Comparison of ENCODE assay signal across 14 cellular contexts in genomic region chr2:106782658-106783057, GRCh38.
DNase-seq lines count a peak whose midpoint lies in the region; ATAC-seq, FAIRE-seq and TF ChIP-seq lines count a peak whose summit lies in the region.
"Had no signal": no experiment of that assay in that cellular context is flagged by ENCODE, and none has a peak within 500 bp of the region (broad histone marks: within the 10 kb centered on the region; RNA-seq: fewer than 3 reads in every experiment).

No MANE protein-coding gene starts in this region.

- TF ChIP-seq POLR2A in spleen (IDR thresholded peaks at IDR 0.05), result no peak

- H3K4me1 ChIP-seq in left ventricle myocardium inferior (peaks cover 17% of the 10 kb centered on the region), adipocyte (ENCODE audit: control insufficient read depth, insufficient read depth, low read length) (no peaks in the 10 kb centered on the region), spleen (no peaks in the 10 kb centered on the region)

- intact Hi-C loops in Right ventricle myocardium superior (cut with DNase I), result no loop called here
- intact Hi-C loops in left ventricle myocardium inferior (cut with micrococcal nuclease), result no loop called here
- intact Hi-C loops in spleen (cut with DNase I; ENCODE audit: low total_unique reads), result no loop called here

- H3K4me3 ChIP-seq in left ventricle myocardium inferior (no peak overlapping the region), adipocyte (ENCODE audit: low read length) (no peak overlapping the region), spleen (no peak overlapping the region)
- H3K4me3 ChIP-seq: GM12878, GM23338 had no signal

- ATAC-seq in Right ventricle myocardium superior (ENCODE audit: poor library complexity), result peak; percentile 74
- ATAC-seq: GM12878, GM23338 had no signal

- H3K36me3 ChIP-seq in left ventricle myocardium inferior (no peaks in the 10 kb centered on the region), adipocyte (ENCODE audit: control insufficient read depth, insufficient read depth, low read length, severe bottlenecking) (no peaks in the 10 kb centered on the region), spleen (no peaks in the 10 kb centered on the region)

- no peak for FAIRE-seq in HTR-8/SVneo (lab: Jason Lieb, UNC)
- FAIRE-seq: GM12878, GM18507 had no signal

- H3K9ac ChIP-seq in adipocyte (ENCODE audit: low read length), result no peak overlapping the region

- H3K27me3 ChIP-seq in left ventricle myocardium inferior (ENCODE audit: low read depth), result no peaks in the 10 kb centered on the region
- no peaks in the 10 kb centered on the region for H3K27me3 ChIP-seq in adipocyte (replicated peaks; ENCODE audit: control insufficient read depth, insufficient read depth, low read length)
- no peaks in the 10 kb centered on the region for H3K27me3 ChIP-seq in spleen (replicated peaks in 1 of 7)

- DNase-seq in Right ventricle myocardium superior (no peak), left ventricle myocardium inferior (no peak), adipocyte (ENCODE audit: low read depth) (peak; percentile 32), glomerular visceral epithelial cell (ENCODE audit: extremely low spot score) (peak; percentile 69), renal cortical epithelial cell (ENCODE audit: low read depth) (peak; percentile 77), spleen (no peak), HTR-8/SVneo (ENCODE audit: insufficient read length, low spot score) (no peak)
- DNase-seq: 8988T; C1 segment of cervical spinal cord; CD4-positive, alpha-beta T cell; H9 had no signal

- WGBS in spleen, 5 donors, result 80 to 89% (median 86%) methylated on average over 3 of the region's 3 CpGs

- TF ChIP-seq CTCF in left ventricle myocardium inferior (IDR thresholded peaks at IDR 0.05; ENCODE audit: borderline replicate concordance) (no peak), spleen (IDR thresholded peaks at IDR 0.05 in 8 of 11, conservative IDR thresholded peaks at IDR 0.05 in 3 of 11) (no peak)

- H3K27ac ChIP-seq in left ventricle myocardium inferior (replicated peaks) (no peak overlapping the region), spleen (no peak overlapping the region)

- H3K9me3 ChIP-seq in left ventricle myocardium inferior (replicated peaks) (peaks cover 17% of the 10 kb centered on the region), adipocyte (ENCODE audit: control insufficient read depth, low read length) (peaks cover 5% of the 10 kb centered on the region), spleen (peaks cover 0 to 20% (median 9%) of the 10 kb centered on the region in 8 donors)

Comparison
In these comparisons a context has a peak if more than half of its experiments do, and no peak if none do; other contexts are left out.
1. DNase-seq: peak in adipocyte (single experiment), glomerular visceral epithelial cell (single experiment) and renal cortical epithelial cell (single experiment); none in Right ventricle myocardium superior (single experiment), left ventricle myocardium inferior (single experiment), spleen (single experiment) and HTR-8/SVneo (single experiment).